1 cellular context compared by ENCODE assay signal in the genomic region with DNA sequence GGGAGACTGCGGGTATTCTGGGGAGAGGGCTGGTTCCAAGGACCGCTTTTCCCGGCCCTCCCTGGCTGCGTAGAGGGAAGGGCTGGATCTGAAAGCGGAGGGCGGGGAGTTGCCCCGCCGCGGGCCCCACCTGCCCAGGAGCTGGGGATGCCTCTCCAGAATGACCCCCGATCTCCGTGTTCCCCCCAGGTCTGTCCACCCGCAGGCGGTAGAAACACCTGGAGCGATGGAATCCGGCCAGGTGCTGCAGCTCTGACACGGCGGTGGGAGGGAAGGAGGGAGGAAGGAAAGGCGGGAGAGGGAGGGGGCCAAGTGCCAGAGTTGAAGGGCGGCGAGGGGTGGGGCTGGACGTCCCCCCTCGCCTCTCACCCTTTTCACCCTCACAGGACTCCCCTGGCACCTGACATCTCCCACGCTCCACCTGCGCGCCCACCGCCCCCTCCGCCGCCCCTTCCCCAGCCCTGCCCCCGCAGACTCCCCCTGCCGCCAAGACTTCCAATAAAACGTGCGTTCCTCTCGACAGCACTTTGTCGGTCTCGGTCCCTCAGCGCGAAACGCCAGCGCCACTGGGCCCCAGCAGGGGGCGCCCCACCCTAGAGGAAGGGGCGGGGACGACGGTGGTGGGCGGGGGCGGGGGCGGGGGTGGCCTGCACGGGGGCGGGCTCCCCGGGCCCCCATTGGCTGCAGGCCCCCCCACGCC.
A peak's percentile ranks its signal among the peaks of the same experiment; 100 is the strongest.
TF ChIP-seq lines count a peak whose summit lies in the region.

No MANE protein-coding gene starts in this region.

TF ChIP-seq in IMR-90, 13 proteins besides CTCF, POLR2A, EP300 and RAD21:
- no peak for TF ChIP-seq BHLHE40 (IDR thresholded peaks at IDR 0.05; ENCODE audit: low read depth, low read length)
- TF ChIP-seq MAZ (IDR thresholded peaks at IDR 0.05; ENCODE audit: borderline replicate concordance, low read depth, low read length), result 0 out of 2 replicates have a peak, but pooled peaks have one; percentile 28
